26 cellular contexts compared by ENCODE assay signal in the genomic region with DNA sequence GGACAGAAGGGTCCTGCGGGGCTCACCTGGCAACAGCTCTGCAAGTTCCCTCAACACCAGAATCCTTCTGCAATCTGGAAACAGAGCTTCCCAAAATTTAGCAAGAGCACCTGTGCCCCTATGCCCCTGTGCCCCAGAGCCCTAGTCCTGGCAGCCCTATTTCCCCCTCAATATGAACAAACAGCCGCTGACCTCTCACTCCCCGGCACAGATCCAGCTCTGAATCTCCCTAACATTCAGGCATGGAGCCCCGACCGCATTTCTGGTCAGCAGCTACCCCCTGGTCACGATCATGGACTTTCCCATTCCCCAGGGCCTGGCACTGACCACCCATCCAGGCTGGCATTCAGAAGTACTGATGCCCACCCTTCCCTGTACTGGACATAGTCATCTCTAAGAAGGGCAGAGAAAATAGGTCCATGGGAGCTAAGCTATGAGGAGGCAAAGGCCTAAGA.
DNase-seq lines count a peak whose midpoint lies in the region; ATAC-seq and TF ChIP-seq lines count a peak whose summit lies in the region.
"Had no signal": no experiment of that assay in that cellular context is flagged by ENCODE, and none has a peak within 500 bp of the region (broad histone marks: within the 10 kb centered on the region; RNA-seq: fewer than 3 reads in every experiment).

No MANE protein-coding gene starts in this region.

- intact Hi-C loops in activated CD8-positive, alpha-beta T cell treated with anti-CD3 and anti-CD28 coated beads for 36 hours (cut with micrococcal nuclease): no loop called here

- peak overlapping the region; percentile 75; the same call in 1 of the 2 replicates for H3K4me3 ChIP-seq in Karpas-422 (ENCODE audit: low read length)
- H3K4me3 ChIP-seq: psoas muscle, SJSA1 had no signal

- TF ChIP-seq CTCF in activated CD8-positive, alpha-beta T cell treated with anti-CD3 and anti-CD28 coated beads for 36 hours (IDR thresholded peaks at IDR 0.05): no peak
- TF ChIP-seq CTCF in mesothelial cell of epicardium (IDR thresholded peaks at IDR 0.05; ENCODE audit: unreplicated experiment): no peak

- no peaks in the 10 kb centered on the region for H4K20me1 ChIP-seq in Karpas-422 (ENCODE audit: insufficient read depth, low read depth, low read length)

- CTCF ChIA-PET in activated CD8-positive, alpha-beta T cell treated with anti-CD3 and anti-CD28 coated beads, Interleukin-2, amount 10 ng/mL, durations not matched to agents 7 days and 5 days (lab: Charles Lee): interaction anchor here (0.9 kb wide), 1 partner anchor 28 kb away, joined by 3 read pairs; no protein-coding TSS in a partner anchor
- CTCF ChIA-PET in activated CD8-positive, alpha-beta T cell treated with anti-CD3 and anti-CD28 coated beads for 36 hours (lab: Charles Lee): no interaction called here

- POLR2A ChIA-PET in activated CD8-positive, alpha-beta T cell treated with anti-CD3 and anti-CD28 coated beads, Interleukin-2, amount 10 ng/mL, durations not matched to agents 7 days and 5 days (lab: Charles Lee): no interaction called here
- POLR2A ChIA-PET in activated CD8-positive, alpha-beta T cell treated with anti-CD3 and anti-CD28 coated beads for 36 hours (lab: Charles Lee): no interaction called here

- H3K9me3 Mint-ChIP-seq in activated CD8-positive, alpha-beta T cell treated with anti-CD3 and anti-CD28 coated beads, Interleukin-2, amount 10 ng/mL, durations not matched to agents 7 days and 5 days (ENCODE audit: insufficient read depth): no peaks in the 10 kb centered on the region
- H3K9me3 Mint-ChIP-seq in activated CD8-positive, alpha-beta T cell treated with anti-CD3 and anti-CD28 coated beads for 36 hours: no peaks in the 10 kb centered on the region
- H3K9me3 Mint-ChIP-seq in mesothelial cell of epicardium: no peaks in the 10 kb centered on the region
- H3K9me3 Mint-ChIP-seq: CD4-positive, alpha-beta T cell; HFFc6; memory B cell; stimulated activated naive CD8-positive, alpha-beta T cell treated with anti-CD3 and anti-CD28 coated beads, Interleukin-15, amount 100 ng/mL, for 72 hours had no signal

- no peak overlapping the region for H2AFZ ChIP-seq in Karpas-422 (ENCODE audit: low read length)

- H3K36me3 Mint-ChIP-seq in activated CD8-positive, alpha-beta T cell treated with anti-CD3 and anti-CD28 coated beads, Interleukin-2, amount 10 ng/mL, durations not matched to agents 7 days and 5 days (ENCODE audit: low read depth): peaks cover 12% of the 10 kb centered on the region
- H3K36me3 Mint-ChIP-seq in activated CD8-positive, alpha-beta T cell treated with anti-CD3 and anti-CD28 coated beads for 36 hours (ENCODE audit: low read depth): no peaks in the 10 kb centered on the region
- H3K36me3 Mint-ChIP-seq in mesothelial cell of epicardium: peaks cover 4% of the 10 kb centered on the region

- H3K4me3 Mint-ChIP-seq in activated CD8-positive, alpha-beta T cell treated with anti-CD3 and anti-CD28 coated beads, Interleukin-2, amount 10 ng/mL, durations not matched to agents 7 days and 5 days: no peak overlapping the region
- no peak overlapping the region for H3K4me3 Mint-ChIP-seq in activated CD8-positive, alpha-beta T cell treated with anti-CD3 and anti-CD28 coated beads for 36 hours
- peak overlapping the region; percentile 15 for H3K4me3 Mint-ChIP-seq in mesothelial cell of epicardium
- H3K4me3 Mint-ChIP-seq: CD4-positive, alpha-beta T cell; HFFc6; memory B cell; stimulated activated naive CD8-positive, alpha-beta T cell treated with anti-CD3 and anti-CD28 coated beads, Interleukin-15, amount 100 ng/mL, for 72 hours had no signal

- no peak for ATAC-seq in activated CD8-positive, alpha-beta T cell treated with anti-CD3 and anti-CD28 coated beads, Interleukin-2, amount 10 ng/mL, durations not matched to agents 7 days and 5 days
- ATAC-seq in activated CD8-positive, alpha-beta T cell treated with anti-CD3 and anti-CD28 coated beads for 36 hours: no peak
- ATAC-seq in GM21528 (IDR thresholded peaks at IDR 0.05; ENCODE audit: low FRiP score, unreplicated experiment): no peak
- ATAC-seq: psoas muscle; stimulated activated naive CD8-positive, alpha-beta T cell treated with anti-CD3 and anti-CD28 coated beads, Interleukin-15, amount 100 ng/mL, for 72 hours had no signal

- peak overlapping the region; percentile 95 for H3K4me2 ChIP-seq in Karpas-422 (ENCODE audit: low read depth, low read length, poor library complexity, severe bottlenecking)

- no peaks in the 10 kb centered on the region for H3K27me3 ChIP-seq in Karpas-422 (ENCODE audit: low read length)
- H3K27me3 ChIP-seq: neutrophil, SJSA1, thyroid gland, vagina had no signal

- H3K9ac ChIP-seq in Karpas-422 (ENCODE audit: low read length): peak overlapping the region; percentile 73

- peaks cover 49% of the 10 kb centered on the region for H3K4me1 ChIP-seq in Karpas-422 (ENCODE audit: low read length)

- H3K9me3 ChIP-seq in Karpas-422 (ENCODE audit: low read length): no peaks in the 10 kb centered on the region
- H3K9me3 ChIP-seq: neutrophil, psoas muscle, SJSA1, thyroid gland, vagina had no signal

- H3K9me2 ChIP-seq in Karpas-422 (replicated peaks; ENCODE audit: insufficient read depth, low read length): no peaks in the 10 kb centered on the region

- no peaks in the 10 kb centered on the region for H3K27me3 Mint-ChIP-seq in activated CD8-positive, alpha-beta T cell treated with anti-CD3 and anti-CD28 coated beads, Interleukin-2, amount 10 ng/mL, durations not matched to agents 7 days and 5 days (ENCODE audit: low read depth)
- peaks cover 2% of the 10 kb centered on the region for H3K27me3 Mint-ChIP-seq in activated CD8-positive, alpha-beta T cell treated with anti-CD3 and anti-CD28 coated beads for 36 hours
- peaks cover 25% of the 10 kb centered on the region for H3K27me3 Mint-ChIP-seq in mesothelial cell of epicardium (ENCODE audit: low read depth)
- H3K27me3 Mint-ChIP-seq: memory B cell had no signal

- H3K79me2 ChIP-seq in Karpas-422 (ENCODE audit: low read length): peaks cover 55% of the 10 kb centered on the region

- H3K4me1 Mint-ChIP-seq in activated CD8-positive, alpha-beta T cell treated with anti-CD3 and anti-CD28 coated beads, Interleukin-2, amount 10 ng/mL, durations not matched to agents 7 days and 5 days (ENCODE audit: low read depth): peaks cover 20% of the 10 kb centered on the region
- peaks cover 9% of the 10 kb centered on the region for H3K4me1 Mint-ChIP-seq in activated CD8-positive, alpha-beta T cell treated with anti-CD3 and anti-CD28 coated beads for 36 hours (ENCODE audit: low read depth)
- H3K4me1 Mint-ChIP-seq in mesothelial cell of epicardium: peaks cover 19% of the 10 kb centered on the region

- peaks cover 8% of the 10 kb centered on the region; the same call in 1 of the 2 replicates for H3K36me3 ChIP-seq in Karpas-422 (ENCODE audit: insufficient read depth, low read length)
- H3K36me3 ChIP-seq: SJSA1, thyroid gland, vagina had no signal

- peak overlapping the region; percentile 22 for H3K27ac Mint-ChIP-seq in activated CD8-positive, alpha-beta T cell treated with anti-CD3 and anti-CD28 coated beads, Interleukin-2, amount 10 ng/mL, durations not matched to agents 7 days and 5 days
- H3K27ac Mint-ChIP-seq in activated CD8-positive, alpha-beta T cell treated with anti-CD3 and anti-CD28 coated beads for 36 hours: no peak overlapping the region
- no peak overlapping the region for H3K27ac Mint-ChIP-seq in mesothelial cell of epicardium
- H3K27ac Mint-ChIP-seq: CD4-positive, alpha-beta T cell; HFFc6; memory B cell; stimulated activated naive CD8-positive, alpha-beta T cell treated with anti-CD3 and anti-CD28 coated beads, Interleukin-15, amount 100 ng/mL, for 72 hours had no signal

- no peak for DNase-seq in activated CD8-positive, alpha-beta T cell treated with anti-CD3 and anti-CD28 coated beads, Interleukin-2, amount 10 ng/mL, durations not matched to agents 7 days and 5 days
- DNase-seq in activated CD8-positive, alpha-beta T cell treated with anti-CD3 and anti-CD28 coated beads for 36 hours: no peak
- DNase-seq in Karpas-422 (no peak), ecto neural progenitor cell (ENCODE audit: low spot score) (peak; percentile 44), mesothelial cell of epicardium (ENCODE audit: low spot score in 2 of 2, unreplicated experiment in 2 of 2) (no peak), caudate nucleus (lab: John Stamatoyannopoulos, UW) (no peak), inferior parietal cortex (ENCODE audit: extremely low spot score) (no peak)
- DNase-seq: activated CD4-positive, CD25-positive, alpha-beta regulatory T cell treated with anti-CD3 and anti-CD28 coated beads, Interleukin-2, amount 50 U/mL, for 72 hours; activated gamma-delta T cell treated with Interleukin-2 at 50 U/mL for 16 hours; activated T-cell treated with anti-CD3 and anti-CD28 coated beads for 4 hours; CD4-positive, alpha-beta T cell; effector CD4-positive, alpha-beta T cell; erythroblast; HFFc6; NCI-H1092 treated with DMSO at 0.1 percent for 48 hours; NCI-H187; NCI-H526; stimulated activated naive CD8-positive, alpha-beta T cell treated with anti-CD3 and anti-CD28 coated beads, Interleukin-15, amount 100 ng/mL, for 72 hours; thyroid gland had no signal

- H3K27ac ChIP-seq in Karpas-422 (ENCODE audit: low read length) (peak overlapping the region; percentile 56; the same call in 1 of the 2 replicates), caudate nucleus (ENCODE audit: low read depth, low read length) (no peak overlapping the region)
- H3K27ac ChIP-seq: 22Rv1, psoas muscle, SJSA1, vagina had no signal
